1 cellular context compared by ENCODE assay signal in the genomic region with DNA sequence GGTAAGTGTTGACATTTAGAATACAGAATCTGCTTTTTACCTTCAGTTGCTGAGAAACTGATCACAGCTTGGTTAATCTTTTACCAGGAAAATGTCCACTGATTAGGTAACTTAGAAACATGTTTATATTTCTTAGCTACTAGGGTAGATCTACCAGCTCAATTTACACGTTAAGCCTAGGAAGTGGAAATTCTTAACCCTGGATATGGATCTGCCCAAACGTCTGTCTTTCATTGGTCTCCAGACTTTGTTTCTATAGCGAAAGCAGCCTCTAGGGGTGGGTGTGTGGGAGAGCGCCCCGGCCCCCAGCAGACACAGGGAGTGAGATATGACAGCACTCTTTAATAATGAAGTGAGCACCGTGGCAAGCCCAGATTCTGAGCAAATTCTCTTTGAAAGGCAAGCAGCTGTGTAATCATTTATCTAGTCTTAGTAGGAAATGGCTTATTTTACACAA.
TF ChIP-seq lines count a peak whose summit lies in the region.

No MANE protein-coding gene starts in this region.

TF ChIP-seq in HEK293, 187 proteins besides CTCF, POLR2A, EP300 and RAD21 (continued from another document and continues in another):
- TF ChIP-seq, protein P1, sequence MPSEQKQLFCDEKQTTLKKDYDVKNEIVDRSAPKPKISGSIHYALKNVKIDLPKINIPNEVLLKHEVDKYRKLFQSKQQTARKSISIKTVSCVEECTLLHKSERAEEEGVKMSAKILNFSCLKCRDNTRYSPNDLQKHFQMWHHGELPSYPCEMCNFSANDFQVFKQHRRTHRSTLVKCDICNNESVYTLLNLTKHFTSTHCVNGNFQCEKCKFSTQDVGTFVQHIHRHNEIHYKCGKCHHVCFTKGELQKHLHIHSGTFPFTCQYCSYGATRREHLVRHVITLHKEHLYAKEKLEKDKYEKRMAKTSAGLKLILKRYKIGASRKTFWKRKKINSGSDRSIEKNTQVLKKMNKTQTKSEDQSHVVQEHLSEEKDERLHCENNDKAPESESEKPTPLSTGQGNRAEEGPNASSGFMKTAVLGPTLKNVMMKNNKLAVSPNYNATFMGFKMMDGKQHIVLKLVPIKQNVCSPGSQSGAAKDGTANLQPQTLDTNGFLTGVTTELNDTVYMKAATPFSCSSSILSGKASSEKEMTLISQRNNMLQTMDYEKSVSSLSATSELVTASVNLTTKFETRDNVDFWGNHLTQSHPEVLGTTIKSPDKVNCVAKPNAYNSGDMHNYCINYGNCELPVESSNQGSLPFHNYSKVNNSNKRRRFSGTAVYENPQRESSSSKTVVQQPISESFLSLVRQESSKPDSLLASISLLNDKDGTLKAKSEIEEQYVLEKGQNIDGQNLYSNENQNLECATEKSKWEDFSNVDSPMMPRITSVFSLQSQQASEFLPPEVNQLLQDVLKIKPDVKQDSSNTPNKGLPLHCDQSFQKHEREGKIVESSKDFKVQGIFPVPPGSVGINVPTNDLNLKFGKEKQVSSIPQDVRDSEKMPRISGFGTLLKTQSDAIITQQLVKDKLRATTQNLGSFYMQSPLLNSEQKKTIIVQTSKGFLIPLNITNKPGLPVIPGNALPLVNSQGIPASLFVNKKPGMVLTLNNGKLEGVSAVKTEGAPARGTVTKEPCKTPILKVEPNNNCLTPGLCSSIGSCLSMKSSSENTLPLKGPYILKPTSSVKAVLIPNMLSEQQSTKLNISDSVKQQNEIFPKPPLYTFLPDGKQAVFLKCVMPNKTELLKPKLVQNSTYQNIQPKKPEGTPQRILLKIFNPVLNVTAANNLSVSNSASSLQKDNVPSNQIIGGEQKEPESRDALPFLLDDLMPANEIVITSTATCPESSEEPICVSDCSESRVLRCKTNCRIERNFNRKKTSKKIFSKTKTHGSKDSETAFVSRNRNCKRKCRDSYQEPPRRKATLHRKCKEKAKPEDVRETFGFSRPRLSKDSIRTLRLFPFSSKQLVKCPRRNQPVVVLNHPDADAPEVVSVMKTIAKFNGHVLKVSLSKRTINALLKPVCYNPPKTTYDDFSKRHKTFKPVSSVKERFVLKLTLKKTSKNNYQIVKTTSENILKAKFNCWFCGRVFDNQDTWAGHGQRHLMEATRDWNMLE (tag by site-specific recombination; conservative IDR thresholded peaks at IDR 0.05; ENCODE audit: low read depth) = no peak
- TF ChIP-seq, protein P2, sequence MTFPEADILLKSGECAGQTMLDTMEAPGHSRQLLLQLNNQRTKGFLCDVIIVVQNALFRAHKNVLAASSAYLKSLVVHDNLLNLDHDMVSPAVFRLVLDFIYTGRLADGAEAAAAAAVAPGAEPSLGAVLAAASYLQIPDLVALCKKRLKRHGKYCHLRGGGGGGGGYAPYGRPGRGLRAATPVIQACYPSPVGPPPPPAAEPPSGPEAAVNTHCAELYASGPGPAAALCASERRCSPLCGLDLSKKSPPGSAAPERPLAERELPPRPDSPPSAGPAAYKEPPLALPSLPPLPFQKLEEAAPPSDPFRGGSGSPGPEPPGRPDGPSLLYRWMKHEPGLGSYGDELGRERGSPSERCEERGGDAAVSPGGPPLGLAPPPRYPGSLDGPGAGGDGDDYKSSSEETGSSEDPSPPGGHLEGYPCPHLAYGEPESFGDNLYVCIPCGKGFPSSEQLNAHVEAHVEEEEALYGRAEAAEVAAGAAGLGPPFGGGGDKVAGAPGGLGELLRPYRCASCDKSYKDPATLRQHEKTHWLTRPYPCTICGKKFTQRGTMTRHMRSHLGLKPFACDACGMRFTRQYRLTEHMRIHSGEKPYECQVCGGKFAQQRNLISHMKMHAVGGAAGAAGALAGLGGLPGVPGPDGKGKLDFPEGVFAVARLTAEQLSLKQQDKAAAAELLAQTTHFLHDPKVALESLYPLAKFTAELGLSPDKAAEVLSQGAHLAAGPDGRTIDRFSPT (tag by site-specific recombination; IDR thresholded peaks at IDR 0.05) = no peak
- TF ChIP-seq SP7 (tag by site-specific recombination; IDR thresholded peaks at IDR 0.05) (no peak), ZNF223 (tag by site-specific recombination; IDR thresholded peaks at IDR 0.05) (no peak), HOXC10 (CRISPR knock-in tag; IDR thresholded peaks at IDR 0.05) (no peak), ZNF394 (tag by site-specific recombination; IDR thresholded peaks at IDR 0.05; ENCODE audit: borderline replicate concordance) (no peak), ZNF48 (tag by site-specific recombination; IDR thresholded peaks at IDR 0.05) (no peak), ZNF501 (tag by site-specific recombination; IDR thresholded peaks at IDR 0.05) (no peak), ZNF146 (tag by site-specific recombination; IDR thresholded peaks at IDR 0.05) (no peak), ZNF623 (tag by site-specific recombination; IDR thresholded peaks at IDR 0.05) (no peak), ZNF514 (tag by site-specific recombination; IDR thresholded peaks at IDR 0.05) (no peak), ZNF10 (tag by site-specific recombination; IDR thresholded peaks at IDR 0.05) (peak; percentile 85), REPIN1 (tag by site-specific recombination; IDR thresholded peaks at IDR 0.05; ENCODE audit: low read depth) (no peak), ZNF610 (tag by site-specific recombination; IDR thresholded peaks at IDR 0.05; ENCODE audit: borderline replicate concordance) (no peak), ZBTB20 (tag by site-specific recombination; IDR thresholded peaks at IDR 0.05) (peak; percentile 17; the same call in 1 of the 2 replicates), ZNF600 (tag by site-specific recombination; IDR thresholded peaks at IDR 0.05) (peak; percentile 34; the same call in 1 of the 2 replicates), ZNF670 (tag by site-specific recombination; IDR thresholded peaks at IDR 0.05; ENCODE audit: low read depth) (no peak), ZNF555 (tag by site-specific recombination; conservative IDR thresholded peaks at IDR 0.05) (no peak), ZNF791 (tag by site-specific recombination; IDR thresholded peaks at IDR 0.05) (no peak), SP3 (tag by site-specific recombination; IDR thresholded peaks at IDR 0.05) (no peak), ZNF24 (tag by site-specific recombination; IDR thresholded peaks at IDR 0.05) (no peak), ZNF366 (tag by site-specific recombination; conservative IDR thresholded peaks at IDR 0.05) (0 out of 2 replicates have a peak, but pooled peaks have one; percentile 43), ZNF214 (tag by site-specific recombination; IDR thresholded peaks at IDR 0.05; ENCODE audit: borderline replicate concordance) (no peak)
- TF ChIP-seq, protein P3, sequence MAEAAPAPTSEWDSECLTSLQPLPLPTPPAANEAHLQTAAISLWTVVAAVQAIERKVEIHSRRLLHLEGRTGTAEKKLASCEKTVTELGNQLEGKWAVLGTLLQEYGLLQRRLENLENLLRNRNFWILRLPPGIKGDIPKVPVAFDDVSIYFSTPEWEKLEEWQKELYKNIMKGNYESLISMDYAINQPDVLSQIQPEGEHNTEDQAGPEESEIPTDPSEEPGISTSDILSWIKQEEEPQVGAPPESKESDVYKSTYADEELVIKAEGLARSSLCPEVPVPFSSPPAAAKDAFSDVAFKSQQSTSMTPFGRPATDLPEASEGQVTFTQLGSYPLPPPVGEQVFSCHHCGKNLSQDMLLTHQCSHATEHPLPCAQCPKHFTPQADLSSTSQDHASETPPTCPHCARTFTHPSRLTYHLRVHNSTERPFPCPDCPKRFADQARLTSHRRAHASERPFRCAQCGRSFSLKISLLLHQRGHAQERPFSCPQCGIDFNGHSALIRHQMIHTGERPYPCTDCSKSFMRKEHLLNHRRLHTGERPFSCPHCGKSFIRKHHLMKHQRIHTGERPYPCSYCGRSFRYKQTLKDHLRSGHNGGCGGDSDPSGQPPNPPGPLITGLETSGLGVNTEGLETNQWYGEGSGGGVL (tag by site-specific recombination; IDR thresholded peaks at IDR 0.05) = no peak
- TF ChIP-seq, protein P4, sequence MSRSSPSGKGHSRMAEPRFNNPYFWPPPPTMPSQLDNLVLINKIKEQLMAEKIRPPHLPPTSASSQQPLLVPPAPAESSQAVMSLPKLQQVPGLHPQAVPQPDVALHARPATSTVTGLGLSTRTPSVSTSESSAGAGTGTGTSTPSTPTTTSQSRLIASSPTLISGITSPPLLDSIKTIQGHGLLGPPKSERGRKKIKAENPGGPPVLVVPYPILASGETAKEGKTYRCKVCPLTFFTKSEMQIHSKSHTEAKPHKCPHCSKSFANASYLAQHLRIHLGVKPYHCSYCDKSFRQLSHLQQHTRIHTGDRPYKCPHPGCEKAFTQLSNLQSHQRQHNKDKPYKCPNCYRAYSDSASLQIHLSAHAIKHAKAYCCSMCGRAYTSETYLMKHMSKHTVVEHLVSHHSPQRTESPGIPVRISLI (tag by site-specific recombination; IDR thresholded peaks at IDR 0.05) = no peak
- TF ChIP-seq, protein P5, sequence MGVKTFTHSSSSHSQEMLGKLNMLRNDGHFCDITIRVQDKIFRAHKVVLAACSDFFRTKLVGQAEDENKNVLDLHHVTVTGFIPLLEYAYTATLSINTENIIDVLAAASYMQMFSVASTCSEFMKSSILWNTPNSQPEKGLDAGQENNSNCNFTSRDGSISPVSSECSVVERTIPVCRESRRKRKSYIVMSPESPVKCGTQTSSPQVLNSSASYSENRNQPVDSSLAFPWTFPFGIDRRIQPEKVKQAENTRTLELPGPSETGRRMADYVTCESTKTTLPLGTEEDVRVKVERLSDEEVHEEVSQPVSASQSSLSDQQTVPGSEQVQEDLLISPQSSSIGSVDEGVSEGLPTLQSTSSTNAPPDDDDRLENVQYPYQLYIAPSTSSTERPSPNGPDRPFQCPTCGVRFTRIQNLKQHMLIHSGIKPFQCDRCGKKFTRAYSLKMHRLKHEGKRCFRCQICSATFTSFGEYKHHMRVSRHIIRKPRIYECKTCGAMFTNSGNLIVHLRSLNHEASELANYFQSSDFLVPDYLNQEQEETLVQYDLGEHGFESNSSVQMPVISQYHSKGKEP (tag by site-specific recombination; IDR thresholded peaks at IDR 0.05) = no peak
- TF ChIP-seq, protein P6, sequence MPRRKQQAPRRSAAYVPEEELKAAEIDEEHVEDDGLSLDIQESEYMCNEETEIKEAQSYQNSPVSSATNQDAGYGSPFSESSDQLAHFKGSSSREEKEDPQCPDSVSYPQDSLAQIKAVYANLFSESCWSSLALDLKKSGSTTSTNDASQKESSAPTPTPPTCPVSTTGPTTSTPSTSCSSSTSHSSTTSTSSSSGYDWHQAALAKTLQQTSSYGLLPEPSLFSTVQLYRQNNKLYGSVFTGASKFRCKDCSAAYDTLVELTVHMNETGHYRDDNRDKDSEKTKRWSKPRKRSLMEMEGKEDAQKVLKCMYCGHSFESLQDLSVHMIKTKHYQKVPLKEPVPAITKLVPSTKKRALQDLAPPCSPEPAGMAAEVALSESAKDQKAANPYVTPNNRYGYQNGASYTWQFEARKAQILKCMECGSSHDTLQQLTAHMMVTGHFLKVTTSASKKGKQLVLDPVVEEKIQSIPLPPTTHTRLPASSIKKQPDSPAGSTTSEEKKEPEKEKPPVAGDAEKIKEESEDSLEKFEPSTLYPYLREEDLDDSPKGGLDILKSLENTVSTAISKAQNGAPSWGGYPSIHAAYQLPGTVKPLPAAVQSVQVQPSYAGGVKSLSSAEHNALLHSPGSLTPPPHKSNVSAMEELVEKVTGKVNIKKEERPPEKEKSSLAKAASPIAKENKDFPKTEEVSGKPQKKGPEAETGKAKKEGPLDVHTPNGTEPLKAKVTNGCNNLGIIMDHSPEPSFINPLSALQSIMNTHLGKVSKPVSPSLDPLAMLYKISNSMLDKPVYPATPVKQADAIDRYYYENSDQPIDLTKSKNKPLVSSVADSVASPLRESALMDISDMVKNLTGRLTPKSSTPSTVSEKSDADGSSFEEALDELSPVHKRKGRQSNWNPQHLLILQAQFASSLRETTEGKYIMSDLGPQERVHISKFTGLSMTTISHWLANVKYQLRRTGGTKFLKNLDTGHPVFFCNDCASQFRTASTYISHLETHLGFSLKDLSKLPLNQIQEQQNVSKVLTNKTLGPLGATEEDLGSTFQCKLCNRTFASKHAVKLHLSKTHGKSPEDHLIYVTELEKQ (tag by site-specific recombination; IDR thresholded peaks at IDR 0.05; ENCODE audit: borderline replicate concordance) = no peak
- TF ChIP-seq, protein P7, sequence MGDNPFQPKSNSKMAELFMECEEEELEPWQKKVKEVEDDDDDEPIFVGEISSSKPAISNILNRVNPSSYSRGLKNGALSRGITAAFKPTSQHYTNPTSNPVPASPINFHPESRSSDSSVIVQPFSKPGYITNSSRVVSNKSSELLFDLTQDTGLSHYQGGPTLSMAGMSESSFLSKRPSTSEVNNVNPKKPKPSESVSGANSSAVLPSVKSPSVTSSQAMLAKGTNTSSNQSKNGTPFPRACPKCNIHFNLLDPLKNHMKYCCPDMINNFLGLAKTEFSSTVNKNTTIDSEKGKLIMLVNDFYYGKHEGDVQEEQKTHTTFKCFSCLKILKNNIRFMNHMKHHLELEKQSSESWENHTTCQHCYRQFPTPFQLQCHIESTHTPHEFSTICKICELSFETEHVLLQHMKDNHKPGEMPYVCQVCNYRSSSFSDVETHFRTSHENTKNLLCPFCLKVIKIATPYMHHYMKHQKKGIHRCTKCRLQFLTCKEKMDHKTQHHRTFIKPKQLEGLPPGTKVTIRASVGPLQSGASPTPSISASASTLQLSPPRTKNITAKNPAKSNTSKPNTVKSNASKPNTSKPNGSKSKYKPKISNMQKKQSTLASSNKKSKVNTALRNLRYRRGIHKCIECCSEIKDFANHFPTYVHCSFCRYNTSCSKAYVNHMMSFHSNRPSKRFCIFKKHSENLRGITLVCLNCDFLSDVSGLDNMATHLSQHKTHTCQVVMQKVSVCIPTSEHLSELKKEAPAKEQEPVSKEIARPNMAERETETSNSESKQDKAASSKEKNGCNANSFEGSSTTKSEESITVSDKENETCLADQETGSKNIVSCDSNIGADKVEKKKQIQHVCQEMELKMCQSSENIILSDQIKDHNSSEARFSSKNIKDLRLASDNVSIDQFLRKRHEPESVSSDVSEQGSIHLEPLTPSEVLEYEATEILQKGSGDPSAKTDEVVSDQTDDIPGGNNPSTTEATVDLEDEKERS (tag by site-specific recombination; IDR thresholded peaks at IDR 0.05) = no peak
- TF ChIP-seq, protein P8, sequence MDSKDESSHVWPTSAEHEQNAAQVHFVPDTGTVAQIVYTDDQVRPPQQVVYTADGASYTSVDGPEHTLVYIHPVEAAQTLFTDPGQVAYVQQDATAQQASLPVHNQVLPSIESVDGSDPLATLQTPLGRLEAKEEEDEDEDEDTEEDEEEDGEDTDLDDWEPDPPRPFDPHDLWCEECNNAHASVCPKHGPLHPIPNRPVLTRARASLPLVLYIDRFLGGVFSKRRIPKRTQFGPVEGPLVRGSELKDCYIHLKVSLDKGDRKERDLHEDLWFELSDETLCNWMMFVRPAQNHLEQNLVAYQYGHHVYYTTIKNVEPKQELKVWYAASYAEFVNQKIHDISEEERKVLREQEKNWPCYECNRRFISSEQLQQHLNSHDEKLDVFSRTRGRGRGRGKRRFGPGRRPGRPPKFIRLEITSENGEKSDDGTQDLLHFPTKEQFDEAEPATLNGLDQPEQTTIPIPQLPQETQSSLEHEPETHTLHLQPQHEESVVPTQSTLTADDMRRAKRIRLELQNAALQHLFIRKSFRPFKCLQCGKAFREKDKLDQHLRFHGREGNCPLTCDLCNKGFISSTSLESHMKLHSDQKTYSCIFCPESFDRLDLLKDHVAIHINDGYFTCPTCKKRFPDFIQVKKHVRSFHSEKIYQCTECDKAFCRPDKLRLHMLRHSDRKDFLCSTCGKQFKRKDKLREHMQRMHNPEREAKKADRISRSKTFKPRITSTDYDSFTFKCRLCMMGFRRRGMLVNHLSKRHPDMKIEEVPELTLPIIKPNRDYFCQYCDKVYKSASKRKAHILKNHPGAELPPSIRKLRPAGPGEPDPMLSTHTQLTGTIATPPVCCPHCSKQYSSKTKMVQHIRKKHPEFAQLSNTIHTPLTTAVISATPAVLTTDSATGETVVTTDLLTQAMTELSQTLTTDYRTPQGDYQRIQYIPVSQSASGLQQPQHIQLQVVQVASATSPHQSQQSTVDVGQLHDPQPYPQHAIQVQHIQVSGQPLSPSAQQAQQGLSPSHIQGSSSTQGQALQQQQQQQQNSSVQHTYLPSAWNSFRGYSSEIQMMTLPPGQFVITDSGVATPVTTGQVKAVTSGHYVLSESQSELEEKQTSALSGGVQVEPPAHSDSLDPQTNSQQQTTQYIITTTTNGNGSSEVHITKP (tag by site-specific recombination; IDR thresholded peaks at IDR 0.05) = peak; percentile 80
